Comparison of ENCODE assay signal across 8 cellular contexts in genomic region chr3:13040381-13041074, GRCh38. TPM values are rescaled to one million over a fixed set of nuclear protein-coding genes. Genes with fewer than 3 reads are reported as not detected.
DNase-seq lines count a peak whose midpoint lies in the region; ATAC-seq and TF ChIP-seq lines count a peak whose summit lies in the region.

No MANE protein-coding gene starts in this region.

- peaks cover 0 to 5% of the 10 kb centered on the region in 2 donors for H3K36me3 Mint-ChIP-seq in naive B cell
- no peaks in the 10 kb centered on the region for H3K36me3 Mint-ChIP-seq in glutamatergic neuron (ENCODE audit: unreplicated experiment)

- H3K79me2 ChIP-seq in SK-N-SH (ENCODE audit: insufficient read depth) = no peaks in the 10 kb centered on the region

- H3K27ac ChIP-seq in SK-N-SH (ENCODE audit: low read depth in 2 of 2, low read length in 1 of 2) = peak overlapping the region in 1 of 2 experiments; percentile 99; a peak in 2 of 4 replicates

- peak overlapping the region in 1 of 2 experiments; percentile 21; a peak in 1 of 4 replicates for H3K4me3 ChIP-seq in SK-N-SH (ENCODE audit: low read depth in 2 of 2, low read length in 1 of 2)

- H3K4me3 Mint-ChIP-seq in naive B cell (peak overlapping the region in 1 of 8 donors; percentile 88), glutamatergic neuron (ENCODE audit: unreplicated experiment) (no peak overlapping the region)

- DNase-seq in activated CD4-positive, alpha-beta T cell treated with anti-CD3 and anti-CD28 coated beads, Interleukin-2, amount 50 U/mL, for 48 hours = peak; percentile 23 to 43
- no peak for DNase-seq in activated CD4-positive, alpha-beta T cell treated with anti-CD3 and anti-CD28 coated beads, Interleukin-2, amount 50 U/mL, for 1 hour
- DNase-seq in SK-N-SH (peak; percentile 70), naive B cell (peak; percentile 37), iPS-NIHi11 (ENCODE audit: low spot score) (no peak), NCI-H446 (lab: John Stamatoyannopoulos, UW) (no peak), glutamatergic neuron (no peak)

- H2AFZ ChIP-seq in SK-N-SH (ENCODE audit: low read depth) = no peak overlapping the region

- peaks cover 0 to 76% of the 10 kb centered on the region in 2 experiments; a peak in 2 of 4 replicates for H3K4me1 ChIP-seq in SK-N-SH (ENCODE audit: control insufficient read depth in 1 of 2, insufficient read depth in 2 of 2, low read depth in 1 of 2, low read length in 1 of 2)

- H4K20me1 ChIP-seq in SK-N-SH (ENCODE audit: insufficient read depth) = no peaks in the 10 kb centered on the region

- H3F3A ChIP-seq in SK-N-SH (replicated peaks; ENCODE audit: insufficient read depth) = no peaks in the 10 kb centered on the region

- no peak overlapping the region for H3K9ac ChIP-seq in SK-N-SH

- no peak for TF ChIP-seq EP300 in SK-N-SH (IDR thresholded peaks at IDR 0.05; ENCODE audit: borderline replicate concordance in 1 of 2, low read depth in 1 of 2, low read length in 1 of 2)

- ATAC-seq in HG02870 (IDR thresholded peaks at IDR 0.05; ENCODE audit: unreplicated experiment) = peak; percentile 96
- ATAC-seq in naive B cell (ENCODE audit: low read depth in 2 of 2) = peak; percentile 89 to 94

- WGBS in SK-N-SH (ENCODE audit: low lambda C conversion rate) = 52% methylated on average over 12 of the region's 12 CpGs

- H3K36me3 ChIP-seq in SK-N-SH (replicated peaks in 1 of 2; ENCODE audit: control insufficient read depth in 1 of 2, insufficient read depth in 2 of 2, low read length in 1 of 2) = no peaks in the 10 kb centered on the region

- peak overlapping the region in 4 of 6 donors; percentile 12 to 89 (median 72) for H3K27ac Mint-ChIP-seq in naive B cell
- H3K27ac Mint-ChIP-seq in glutamatergic neuron (ENCODE audit: unreplicated experiment) = no peak overlapping the region

- H3K4me1 Mint-ChIP-seq in naive B cell (peaks cover 32 to 44% (median 38%) of the 10 kb centered on the region in 3 donors), glutamatergic neuron (ENCODE audit: low read depth, unreplicated experiment) (peaks cover 37% of the 10 kb centered on the region)

- POLR2A ChIA-PET in SK-N-SH (lab: Yijun Ruan, JAX) = no interaction called here

- no peak overlapping the region for H3K4me2 ChIP-seq in SK-N-SH

- TF ChIP-seq RAD21 in SK-N-SH (IDR thresholded peaks at IDR 0.05; ENCODE audit: low read length) = no peak

- TF ChIP-seq CTCF in SK-N-SH (IDR thresholded peaks at IDR 0.05) = no peak
- no peak for TF ChIP-seq CTCF in glutamatergic neuron (IDR thresholded peaks at IDR 0.05; ENCODE audit: partially characterized antibody, unreplicated experiment)

- no peaks in the 10 kb centered on the region for H3K9me3 ChIP-seq in SK-N-SH

- H3K27me3 Mint-ChIP-seq in naive B cell = no peaks in the 10 kb centered on the region
- H3K27me3 Mint-ChIP-seq in glutamatergic neuron (ENCODE audit: unreplicated experiment) = peaks cover 10% of the 10 kb centered on the region

- H3K9me3 Mint-ChIP-seq in naive B cell (no peaks in the 10 kb centered on the region), glutamatergic neuron (ENCODE audit: unreplicated experiment) (peaks cover 8% of the 10 kb centered on the region)

- H3K27me3 ChIP-seq in SK-N-SH (ENCODE audit: insufficient read depth) = peaks cover 6% of the 10 kb centered on the region; the same call in 1 of the 2 replicates

- CTCF ChIA-PET in SK-N-SH (lab: Yijun Ruan, JAX) = interaction anchor here (0.7 to 2.1 kb wide), 4 partner anchors 18 to 51 kb away, joined by 3 to 7 read pairs (median 4); no protein-coding TSS in a partner anchor

- no peaks in the 10 kb centered on the region for H3K9me2 ChIP-seq in SK-N-SH

TF ChIP-seq in SK-N-SH, 30 proteins besides CTCF, POLR2A, EP300 and RAD21:
- no peak for TF ChIP-seq SMC3 (IDR thresholded peaks at IDR 0.05; ENCODE audit: low read depth, low read length)
- peak; percentile 19; the same call in 1 of the 2 replicates for TF ChIP-seq RCOR1 (IDR thresholded peaks at IDR 0.05; ENCODE audit: low read length)
- peak; percentile 83 for TF ChIP-seq GATA2 (CRISPR knock-in tag; IDR thresholded peaks at IDR 0.05)

RNA-seq across cellular contexts. Expression of gene IQSEC1, which starts 32.7 kb away (rescaled TPM):
- 4.4 and 6.2 TPM in 2 replicates for polyA plus RNA-seq in SK-N-SH (2012; rRNA removed)
- polyA plus RNA-seq in SK-N-SH (2012; cell fraction: cytosol; rRNA removed) = 4.2 and 5.9 TPM in 2 replicates
- 23.8 and 26.1 TPM in 2 replicates for polyA plus RNA-seq in SK-N-SH (2012; cell fraction: nucleus; rRNA removed)
- 10 to 100 TPM; 14.6 to 73.4 (median 36.9) TPM for polyA plus RNA-seq in naive B cell (ENCODE audit: low read depth in 6 of 6)
- total RNA-seq in glutamatergic neuron (ENCODE audit: unreplicated experiment) = 211 TPM

Comparison
In these comparisons a context has a peak if more than half of its experiments do, and no peak if none do; other contexts are left out.
1. DNase-seq: peak in activated CD4-positive, alpha-beta T cell treated with anti-CD3 and anti-CD28 coated beads, Interleukin-2, amount 50 U/mL, for 48 hours (2 of 2), SK-N-SH (single experiment) and naive B cell (single experiment); none in activated CD4-positive, alpha-beta T cell treated with anti-CD3 and anti-CD28 coated beads, Interleukin-2, amount 50 U/mL, for 1 hour (single experiment), iPS-NIHi11 (single experiment), NCI-H446 (0 of 2) and glutamatergic neuron (single experiment).